In genomic region chr10:89001024-89001423, GRCh38 we compare ENCODE assay signal across 1 cellular context.
TF ChIP-seq lines count a peak whose summit lies in the region.

No MANE protein-coding gene starts in this region.

TF ChIP-seq in SK-N-SH treated with all-trans-retinoic acid at 6 μM for 48 hours, 23 proteins besides CTCF, POLR2A, EP300 and RAD21 (continued from another document):
- no peak for TF ChIP-seq CSRNP3 (CRISPR knock-in tag; IDR thresholded peaks at IDR 0.05)
